In genomic region chr19:2290441-2291184, GRCh38 we compare ENCODE assay signal across 2 cellular contexts.
TF ChIP-seq lines count a peak whose summit lies in the region.

No MANE protein-coding gene starts in this region.

TF ChIP-seq in SK-N-SH, 30 proteins besides CTCF, POLR2A, EP300 and RAD21 (continued from another document):
- no peak for TF ChIP-seq IRF3 (IDR thresholded peaks at IDR 0.05; ENCODE audit: low read depth, low read length)
TF ChIP-seq in SK-N-SH: peak in this region for 0.

TF ChIP-seq in SK-N-SH treated with all-trans-retinoic acid at 6 μM for 48 hours, 23 proteins besides CTCF, POLR2A, EP300 and RAD21:
- TF ChIP-seq POU6F1 (CRISPR knock-in tag; IDR thresholded peaks at IDR 0.05; ENCODE audit: borderline replicate concordance, low read depth) (no peak), TCF4 (CRISPR knock-in tag; IDR thresholded peaks at IDR 0.05; ENCODE audit: borderline replicate concordance) (no peak), ZFP3 (CRISPR knock-in tag; IDR thresholded peaks at IDR 0.05) (no peak), GLIS3 (CRISPR knock-in tag; IDR thresholded peaks at IDR 0.05) (no peak), ESRRG (CRISPR knock-in tag; IDR thresholded peaks at IDR 0.05) (no peak), RARB (CRISPR knock-in tag; IDR thresholded peaks at IDR 0.05) (no peak), CSDC2 (CRISPR knock-in tag; IDR thresholded peaks at IDR 0.05) (no peak), ZFP30 (CRISPR knock-in tag; IDR thresholded peaks at IDR 0.05) (no peak), ZNF565 (CRISPR knock-in tag; conservative IDR thresholded peaks at IDR 0.05; ENCODE audit: low read depth) (no peak), SNAI2 (CRISPR knock-in tag; IDR thresholded peaks at IDR 0.05) (no peak), ZNF8 (CRISPR knock-in tag; IDR thresholded peaks at IDR 0.05) (no peak), OSR1 (CRISPR knock-in tag; IDR thresholded peaks at IDR 0.05) (no peak), TOX (CRISPR knock-in tag; IDR thresholded peaks at IDR 0.05; ENCODE audit: borderline replicate concordance) (no peak), ZNF70 (CRISPR knock-in tag; IDR thresholded peaks at IDR 0.05) (no peak), ARNTL (CRISPR knock-in tag; IDR thresholded peaks at IDR 0.05; ENCODE audit: borderline replicate concordance, low read depth) (no peak)
- TF ChIP-seq, protein P1, sequence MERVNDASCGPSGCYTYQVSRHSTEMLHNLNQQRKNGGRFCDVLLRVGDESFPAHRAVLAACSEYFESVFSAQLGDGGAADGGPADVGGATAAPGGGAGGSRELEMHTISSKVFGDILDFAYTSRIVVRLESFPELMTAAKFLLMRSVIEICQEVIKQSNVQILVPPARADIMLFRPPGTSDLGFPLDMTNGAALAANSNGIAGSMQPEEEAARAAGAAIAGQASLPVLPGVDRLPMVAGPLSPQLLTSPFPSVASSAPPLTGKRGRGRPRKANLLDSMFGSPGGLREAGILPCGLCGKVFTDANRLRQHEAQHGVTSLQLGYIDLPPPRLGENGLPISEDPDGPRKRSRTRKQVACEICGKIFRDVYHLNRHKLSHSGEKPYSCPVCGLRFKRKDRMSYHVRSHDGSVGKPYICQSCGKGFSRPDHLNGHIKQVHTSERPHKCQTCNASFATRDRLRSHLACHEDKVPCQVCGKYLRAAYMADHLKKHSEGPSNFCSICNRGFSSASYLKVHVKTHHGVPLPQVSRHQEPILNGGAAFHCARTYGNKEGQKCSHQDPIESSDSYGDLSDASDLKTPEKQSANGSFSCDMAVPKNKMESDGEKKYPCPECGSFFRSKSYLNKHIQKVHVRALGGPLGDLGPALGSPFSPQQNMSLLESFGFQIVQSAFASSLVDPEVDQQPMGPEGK (CRISPR knock-in tag; IDR thresholded peaks at IDR 0.05; ENCODE audit: borderline replicate concordance): no peak
- TF ChIP-seq, protein P2, sequence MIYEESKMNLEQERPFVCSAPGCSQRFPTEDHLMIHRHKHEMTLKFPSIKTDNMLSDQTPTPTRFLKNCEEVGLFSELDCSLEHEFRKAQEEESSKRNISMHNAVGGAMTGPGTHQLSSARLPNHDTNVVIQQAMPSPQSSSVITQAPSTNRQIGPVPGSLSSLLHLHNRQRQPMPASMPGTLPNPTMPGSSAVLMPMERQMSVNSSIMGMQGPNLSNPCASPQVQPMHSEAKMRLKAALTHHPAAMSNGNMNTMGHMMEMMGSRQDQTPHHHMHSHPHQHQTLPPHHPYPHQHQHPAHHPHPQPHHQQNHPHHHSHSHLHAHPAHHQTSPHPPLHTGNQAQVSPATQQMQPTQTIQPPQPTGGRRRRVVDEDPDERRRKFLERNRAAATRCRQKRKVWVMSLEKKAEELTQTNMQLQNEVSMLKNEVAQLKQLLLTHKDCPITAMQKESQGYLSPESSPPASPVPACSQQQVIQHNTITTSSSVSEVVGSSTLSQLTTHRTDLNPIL (CRISPR knock-in tag; IDR thresholded peaks at IDR 0.05; ENCODE audit: low read depth): no peak
- TF ChIP-seq, protein P3, sequence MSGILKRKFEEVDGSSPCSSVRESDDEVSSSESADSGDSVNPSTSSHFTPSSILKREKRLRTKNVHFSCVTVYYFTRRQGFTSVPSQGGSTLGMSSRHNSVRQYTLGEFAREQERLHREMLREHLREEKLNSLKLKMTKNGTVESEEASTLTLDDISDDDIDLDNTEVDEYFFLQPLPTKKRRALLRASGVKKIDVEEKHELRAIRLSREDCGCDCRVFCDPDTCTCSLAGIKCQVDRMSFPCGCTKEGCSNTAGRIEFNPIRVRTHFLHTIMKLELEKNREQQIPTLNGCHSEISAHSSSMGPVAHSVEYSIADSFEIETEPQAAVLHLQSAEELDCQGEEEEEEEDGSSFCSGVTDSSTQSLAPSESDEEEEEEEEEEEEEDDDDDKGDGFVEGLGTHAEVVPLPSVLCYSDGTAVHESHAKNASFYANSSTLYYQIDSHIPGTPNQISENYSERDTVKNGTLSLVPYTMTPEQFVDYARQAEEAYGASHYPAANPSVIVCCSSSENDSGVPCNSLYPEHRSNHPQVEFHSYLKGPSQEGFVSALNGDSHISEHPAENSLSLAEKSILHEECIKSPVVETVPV (CRISPR knock-in tag; IDR thresholded peaks at IDR 0.05): no peak
- TF ChIP-seq, protein P4, sequence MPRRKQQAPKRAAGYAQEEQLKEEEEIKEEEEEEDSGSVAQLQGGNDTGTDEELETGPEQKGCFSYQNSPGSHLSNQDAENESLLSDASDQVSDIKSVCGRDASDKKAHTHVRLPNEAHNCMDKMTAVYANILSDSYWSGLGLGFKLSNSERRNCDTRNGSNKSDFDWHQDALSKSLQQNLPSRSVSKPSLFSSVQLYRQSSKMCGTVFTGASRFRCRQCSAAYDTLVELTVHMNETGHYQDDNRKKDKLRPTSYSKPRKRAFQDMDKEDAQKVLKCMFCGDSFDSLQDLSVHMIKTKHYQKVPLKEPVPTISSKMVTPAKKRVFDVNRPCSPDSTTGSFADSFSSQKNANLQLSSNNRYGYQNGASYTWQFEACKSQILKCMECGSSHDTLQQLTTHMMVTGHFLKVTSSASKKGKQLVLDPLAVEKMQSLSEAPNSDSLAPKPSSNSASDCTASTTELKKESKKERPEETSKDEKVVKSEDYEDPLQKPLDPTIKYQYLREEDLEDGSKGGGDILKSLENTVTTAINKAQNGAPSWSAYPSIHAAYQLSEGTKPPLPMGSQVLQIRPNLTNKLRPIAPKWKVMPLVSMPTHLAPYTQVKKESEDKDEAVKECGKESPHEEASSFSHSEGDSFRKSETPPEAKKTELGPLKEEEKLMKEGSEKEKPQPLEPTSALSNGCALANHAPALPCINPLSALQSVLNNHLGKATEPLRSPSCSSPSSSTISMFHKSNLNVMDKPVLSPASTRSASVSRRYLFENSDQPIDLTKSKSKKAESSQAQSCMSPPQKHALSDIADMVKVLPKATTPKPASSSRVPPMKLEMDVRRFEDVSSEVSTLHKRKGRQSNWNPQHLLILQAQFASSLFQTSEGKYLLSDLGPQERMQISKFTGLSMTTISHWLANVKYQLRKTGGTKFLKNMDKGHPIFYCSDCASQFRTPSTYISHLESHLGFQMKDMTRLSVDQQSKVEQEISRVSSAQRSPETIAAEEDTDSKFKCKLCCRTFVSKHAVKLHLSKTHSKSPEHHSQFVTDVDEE (CRISPR knock-in tag; IDR thresholded peaks at IDR 0.05): no peak
